ENCODE assay signal across 6 cellular contexts in the genomic region with DNA sequence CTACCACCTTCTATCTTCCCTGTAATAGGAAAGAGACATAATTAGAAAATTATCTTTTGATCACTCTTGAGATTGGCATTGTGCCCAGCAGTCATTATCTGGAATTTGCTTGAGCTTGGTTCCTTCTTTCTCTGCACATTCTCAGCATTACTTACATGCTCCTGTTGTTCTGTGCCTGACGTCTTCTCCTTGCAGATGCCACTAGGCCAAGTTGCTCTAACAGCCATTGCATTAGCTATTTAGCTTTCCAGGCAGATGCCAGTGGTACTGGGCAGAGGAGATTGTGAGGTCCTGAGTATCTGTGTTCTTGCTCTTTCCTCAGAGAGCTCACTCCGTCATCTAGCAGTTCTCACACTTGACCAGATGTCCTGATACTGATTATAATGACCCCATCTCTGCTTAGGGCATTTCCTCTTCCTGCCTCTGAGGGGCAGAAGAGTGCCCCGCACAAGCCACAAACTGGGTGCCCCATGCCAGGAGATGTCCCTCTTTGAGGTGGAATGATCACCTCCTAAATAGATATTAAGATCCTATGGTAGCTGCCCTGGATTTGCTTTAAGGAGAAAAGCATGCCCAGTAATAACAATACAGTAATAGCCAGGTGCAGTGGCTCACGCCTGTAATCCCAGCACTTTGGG. TPM values are rescaled to one million over a fixed set of nuclear protein-coding genes. Genes with fewer than 3 reads are reported as not detected.
DNase-seq lines count a peak whose midpoint lies in the region; ATAC-seq, FAIRE-seq and TF ChIP-seq lines count a peak whose summit lies in the region.

No MANE protein-coding gene starts in this region.

- dilution Hi-C loops in IMR-90 (cut with HindIII; ENCODE audit: low sequenced_read_pairs, unreplicated experiment) = no loop called here

- no peak overlapping the region for H2BK120ac ChIP-seq in IMR-90 (ENCODE audit: low read depth, low read length)

- ATAC-seq in A549 (peak; percentile 33 to 75; a peak in 3 of 6 replicates), IMR-90 (ENCODE audit: low read depth) (0 out of 2 replicates have a peak, but pooled peaks have one; percentile 31), HG02610 (IDR thresholded peaks at IDR 0.05; ENCODE audit: unreplicated experiment) (no peak), HG03520 (IDR thresholded peaks at IDR 0.05; ENCODE audit: unreplicated experiment) (no peak)

- in situ Hi-C loops in IMR-90 (cut with MboI; ENCODE audit: low sequenced_read_pairs) = no loop called here

- no TSS peak for BruUV-seq in IMR-90 (replicated peaks; lab: Mats Ljungman, UMichigan)

- POLR2A ChIA-PET in A549 (lab: Yijun Ruan, JAX) (no interaction called here), IMR-90 (lab: Charles Lee; ENCODE audit: unreplicated experiment) (no interaction called here)

- H4K20me1 ChIP-seq in IMR-90 (ENCODE audit: insufficient read depth, low read length) = no peaks in the 10 kb centered on the region

- FAIRE-seq in A549 (lab: Jason Lieb, UNC) = no peak

- H3K27ac ChIP-seq in A549 (no peak overlapping the region), IMR-90 (ENCODE audit: insufficient read depth, low read length) (no peak overlapping the region)

- no peak overlapping the region for H3K4me3 ChIP-seq in A549
- H3K4me3 ChIP-seq in IMR-90 (ENCODE audit: insufficient read depth, low read depth, low read length) = no peak overlapping the region
- no peak overlapping the region for H3K4me3 ChIP-seq in choroid plexus epithelial cell (ENCODE audit: low read depth, low read length)

- H3K9me3 ChIP-seq in A549 (no peaks in the 10 kb centered on the region), IMR-90 (ENCODE audit: control insufficient read depth, insufficient read depth, low read length) (no peaks in the 10 kb centered on the region)

- no peak overlapping the region for H2BK15ac ChIP-seq in IMR-90 (ENCODE audit: low read depth, low read length)

- no peak overlapping the region for H3K9ac ChIP-seq in IMR-90 (ENCODE audit: low read depth, low read length)

- no peak overlapping the region for H2AK5ac ChIP-seq in IMR-90 (ENCODE audit: low read depth, low read length)

- no peak overlapping the region for H2AK9ac ChIP-seq in IMR-90 (replicated peaks; ENCODE audit: low read depth, low read length, poor library complexity)

- no peaks in the 10 kb centered on the region for H3K27me3 ChIP-seq in IMR-90 (ENCODE audit: control insufficient read depth, insufficient read depth, low read length)

- CTCF ChIA-PET in A549 (lab: Yijun Ruan, JAX) = interaction anchor here (1.0 to 2.1 kb wide), 7 partner anchors 10 to 85 kb away, joined by 3 to 10 read pairs (median 3); partner anchors contain the start of genes ATG13 and HARBI1
- CTCF ChIA-PET in IMR-90 (lab: Yijun Ruan, JAX) = interaction anchor here (1.3 kb wide), 1 partner anchor 10 kb away, joined by 6 read pairs; no protein-coding TSS in a partner anchor

- no peak overlapping the region for H3K4ac ChIP-seq in IMR-90 (ENCODE audit: low read depth, low read length)

- TF ChIP-seq EP300 in A549 (IDR thresholded peaks at IDR 0.05) = no peak

- DNase-seq in A549 (ENCODE audit: low read depth in 1 of 2, low spot score in 1 of 2) (peak; percentile 31 to 36), IMR-90 (no peak), choroid plexus epithelial cell (ENCODE audit: low read depth) (peak; percentile 56), A172 (ENCODE audit: low spot score) (no peak)

- no peak overlapping the region for H2BK5ac ChIP-seq in IMR-90 (ENCODE audit: low read depth, low read length, poor library complexity, severe bottlenecking)

- H3K4me2 ChIP-seq in A549 (no peak overlapping the region), IMR-90 (ENCODE audit: low read depth, low read length) (no peak overlapping the region)

- no peak overlapping the region for H4K8ac ChIP-seq in IMR-90 (ENCODE audit: low read depth in 2 of 2, low read length in 2 of 2)

- no peak overlapping the region for H2BK20ac ChIP-seq in IMR-90 (ENCODE audit: low read depth, low read length)

- TF ChIP-seq CTCF in A549 (IDR thresholded peaks at IDR 0.05) = 0 out of 3 replicates have a peak, but pooled peaks have one; percentile 23
- 0 out of 2 replicates have a peak, but pooled peaks have one; percentile 12 for TF ChIP-seq CTCF in IMR-90 (conservative IDR thresholded peaks at IDR 0.05; ENCODE audit: low read depth, low read length)
- TF ChIP-seq CTCF in choroid plexus epithelial cell (conservative IDR thresholded peaks at IDR 0.05; ENCODE audit: low read depth, low read length) = peak; percentile 35

- H3K79me1 ChIP-seq in IMR-90 (ENCODE audit: low read depth in 1 of 2, low read length in 2 of 2) = peaks cover 0 to 6% of the 10 kb centered on the region in 2 experiments; a peak in 2 of 4 replicates

- H2AFZ ChIP-seq in IMR-90 (replicated peaks; ENCODE audit: low read length, poor library complexity) = no peak overlapping the region

- H4K91ac ChIP-seq in IMR-90 (ENCODE audit: insufficient read depth, low read depth, low read length) = no peak overlapping the region

- H3K23ac ChIP-seq in IMR-90 (ENCODE audit: low read depth, low read length) = no peak overlapping the region

- H3K4me1 ChIP-seq in A549 = peaks cover 2% of the 10 kb centered on the region; the same call in 1 of the 3 replicates
- no peaks in the 10 kb centered on the region; the same call in 1 of the 2 replicates for H3K4me1 ChIP-seq in IMR-90 (ENCODE audit: control insufficient read depth, insufficient read depth, low read length)

- peak in 1 of 2 experiments; percentile 57; a peak in 2 of 5 replicates for TF ChIP-seq RAD21 in A549 (conservative IDR thresholded peaks at IDR 0.05 in 1 of 2, IDR thresholded peaks at IDR 0.05 in 1 of 2)
- TF ChIP-seq RAD21 in IMR-90 (IDR thresholded peaks at IDR 0.05; ENCODE audit: low read length) = no peak

- no peak overlapping the region for H4K5ac ChIP-seq in IMR-90 (ENCODE audit: low read depth, low read length)

- H3K36me3 ChIP-seq in IMR-90 (ENCODE audit: control insufficient read depth, insufficient read depth, low read length) = peaks cover 62% of the 10 kb centered on the region

- WGBS in A549 (ENCODE audit: missing lambda C conversion rate) = 91% methylated on average over 4 of the region's 4 CpGs
- no CpG with 5 or more reads among the region's 4 CpGs for WGBS in IMR-90 (ENCODE audit: extremely low coverage in 2 of 2, insufficient read length in 1 of 2), 2 experiments

- H3K9me1 ChIP-seq in IMR-90 (ENCODE audit: insufficient read depth, low read length) = peaks cover 7% of the 10 kb centered on the region

- no peak overlapping the region for H3K18ac ChIP-seq in IMR-90 (ENCODE audit: low read depth, low read length)

- intact Hi-C loops in IMR-90 (cut with micrococcal nuclease) = no loop called here

- no peak overlapping the region for H3K14ac ChIP-seq in IMR-90 (replicated peaks; ENCODE audit: low read depth, low read length)

- no peak overlapping the region for H3K56ac ChIP-seq in IMR-90 (ENCODE audit: extremely low read depth, insufficient read depth, low read length)

- no peak for TF ChIP-seq POLR2A in A549 (IDR thresholded peaks at IDR 0.05; ENCODE audit: low read length)
- no peak for TF ChIP-seq POLR2A in IMR-90 (IDR thresholded peaks at IDR 0.05; ENCODE audit: low read depth, low read length)

RNA-seq across cellular contexts. Expression of gene ARHGAP1, which starts 30.7 kb away (rescaled TPM):
- 17.2 and 33.4 TPM in 2 replicates for polyA plus RNA-seq in A549 (2011; rRNA removed)
- polyA plus RNA-seq in A549 (2012; cell fraction: cytosol; rRNA removed) = 24.6 and 30.9 TPM in 2 replicates
- polyA plus RNA-seq in A549 (2012; cell fraction: nucleus; rRNA removed) = 44.0 and 48.5 TPM in 2 replicates
- polyA plus RNA-seq in A549 (2017; fragmentation: RNase III; extraction: RNeasy Plus Mini Kit Qiagen cat#74134 plus additional on column Dnase treatment) = 34.8 to 35.9 TPM (median 35.2 TPM) in 3 replicates
- polyA minus RNA-seq in A549 (2011; rRNA and poly(A)+ RNA removed) = 103 and 114 TPM in 2 replicates
- 28.1 and 46.6 TPM in 2 replicates for total RNA-seq in IMR-90 (2012; rRNA removed)
- 75.7 and 78.8 TPM in 2 replicates for polyA plus RNA-seq in IMR-90 (2012; rRNA removed)
- polyA plus RNA-seq in IMR-90 (2012; cell fraction: cytosol; rRNA removed) = 77.3 and 77.9 TPM in 2 replicates
- polyA plus RNA-seq in IMR-90 (2012; cell fraction: nucleus; rRNA removed; ENCODE audit: low replicate concordance) = 56.6 and 87.7 TPM in 2 replicates
- total RNA-seq in A172 (2014; rRNA removed; shearing (Covaris generic)) = 44.0 and 47.6 TPM in 2 replicates

RNA-seq across cellular contexts. Expression of gene ZNF408, which starts 31.1 kb away (rescaled TPM):
- polyA plus RNA-seq in A549 (2011; rRNA removed) (6.7 TPM in 2 replicates), A549 (2017; fragmentation: RNase III; extraction: RNeasy Plus Mini Kit Qiagen cat#74134 plus additional on column Dnase treatment) (14.0 to 16.7 TPM (median 16.5 TPM) in 3 replicates), IMR-90 (2012; rRNA removed) (10.4 and 11.1 TPM in 2 replicates)
- polyA plus RNA-seq in A549 (2012; cell fraction: cytosol; rRNA removed) = 10.2 and 14.3 TPM in 2 replicates
- polyA plus RNA-seq in A549 (2012; cell fraction: nucleus; rRNA removed) = 22.6 and 32.4 TPM in 2 replicates
- polyA minus RNA-seq in A549 (2011; rRNA and poly(A)+ RNA removed) = 16.4 and 28.9 TPM in 2 replicates
- total RNA-seq in IMR-90 (2012; rRNA removed) = 9.5 and 10.3 TPM in 2 replicates
- polyA plus RNA-seq in IMR-90 (2012; cell fraction: cytosol; rRNA removed) = 5.4 and 8.6 TPM in 2 replicates
- polyA plus RNA-seq in IMR-90 (2012; cell fraction: nucleus; rRNA removed; ENCODE audit: low replicate concordance) = 16.7 and 32.2 TPM in 2 replicates
- total RNA-seq in A172 (2014; rRNA removed; shearing (Covaris generic)) = 7.9 and 14.2 TPM in 2 replicates

RNA-seq across cellular contexts. Expression of gene F2, which starts 49.3 kb away (rescaled TPM):
- polyA plus RNA-seq in A549 (2011; rRNA removed) = 3.8 and 4.2 TPM in 2 replicates
- 3.3 and 4.0 TPM in 2 replicates for polyA plus RNA-seq in A549 (2012; cell fraction: cytosol; rRNA removed)
- 8.1 and 8.4 TPM in 2 replicates for polyA plus RNA-seq in A549 (2012; cell fraction: nucleus; rRNA removed)
- 1.5 to 3.0 TPM (median 2.5 TPM) in 3 replicates for polyA plus RNA-seq in A549 (2017; fragmentation: RNase III; extraction: RNeasy Plus Mini Kit Qiagen cat#74134 plus additional on column Dnase treatment)
- polyA minus RNA-seq in A549 (2011; rRNA and poly(A)+ RNA removed) = 6.7 and 7.1 TPM in 2 replicates
- total RNA-seq in IMR-90 (2012; rRNA removed) = not detected in 2 replicates
- not detected in 2 replicates for polyA plus RNA-seq in IMR-90 (2012; rRNA removed)
- polyA plus RNA-seq in IMR-90 (2012; cell fraction: cytosol; rRNA removed) = 0.02 TPM in 2 replicates
- polyA plus RNA-seq in IMR-90 (2012; cell fraction: nucleus; rRNA removed; ENCODE audit: low replicate concordance) = 0.16 and 0.70 TPM in 2 replicates
- total RNA-seq in A172 (2014; rRNA removed; shearing (Covaris generic)) = not detected in 2 replicates

RNA-seq across cellular contexts. Expression of gene ATG13, which starts 52.4 kb away (rescaled TPM):
- polyA plus RNA-seq in A549 (2011; rRNA removed) (58.6 and 75.4 TPM in 2 replicates), A549 (2017; fragmentation: RNase III; extraction: RNeasy Plus Mini Kit Qiagen cat#74134 plus additional on column Dnase treatment) (35.5 to 39.9 TPM (median 39.5 TPM) in 3 replicates), IMR-90 (2012; rRNA removed) (49.7 and 56.2 TPM in 2 replicates)
- polyA plus RNA-seq in A549 (2012; cell fraction: cytosol; rRNA removed) = 34.2 and 47.8 TPM in 2 replicates
- polyA plus RNA-seq in A549 (2012; cell fraction: nucleus; rRNA removed) = 54.5 and 58.6 TPM in 2 replicates
- polyA minus RNA-seq in A549 (2011; rRNA and poly(A)+ RNA removed) = 108 and 123 TPM in 2 replicates
- 32.2 and 43.0 TPM in 2 replicates for total RNA-seq in IMR-90 (2012; rRNA removed)
- polyA plus RNA-seq in IMR-90 (2012; cell fraction: cytosol; rRNA removed) = 37.6 and 46.1 TPM in 2 replicates
- polyA plus RNA-seq in IMR-90 (2012; cell fraction: nucleus; rRNA removed; ENCODE audit: low replicate concordance) = 62.8 and 74.0 TPM in 2 replicates
- total RNA-seq in A172 (2014; rRNA removed; shearing (Covaris generic)) = 66.5 and 93.3 TPM in 2 replicates

RNA-seq across cellular contexts. Expression of gene HARBI1, which starts 52.7 kb away (rescaled TPM):
- polyA plus RNA-seq in A549 (2011; rRNA removed) (5.6 and 6.2 TPM in 2 replicates), A549 (2017; fragmentation: RNase III; extraction: RNeasy Plus Mini Kit Qiagen cat#74134 plus additional on column Dnase treatment) (4.6 to 5.7 TPM (median 5.1 TPM) in 3 replicates), IMR-90 (2012; rRNA removed) (2.4 and 2.7 TPM in 2 replicates)
- polyA plus RNA-seq in A549 (2012; cell fraction: cytosol; rRNA removed) = 1.9 and 2.8 TPM in 2 replicates
- 1.1 and 1.2 TPM in 2 replicates for polyA plus RNA-seq in A549 (2012; cell fraction: nucleus; rRNA removed)
- polyA minus RNA-seq in A549 (2011; rRNA and poly(A)+ RNA removed) = 7.5 and 8.6 TPM in 2 replicates
- total RNA-seq in IMR-90 (2012; rRNA removed) = 5.2 and 6.1 TPM in 2 replicates
- polyA plus RNA-seq in IMR-90 (2012; cell fraction: cytosol; rRNA removed) = 1.3 and 2.0 TPM in 2 replicates
- polyA plus RNA-seq in IMR-90 (2012; cell fraction: nucleus; rRNA removed; ENCODE audit: low replicate concordance) = 0.58 and 1.2 TPM in 2 replicates
- 5.2 and 7.4 TPM in 2 replicates for total RNA-seq in A172 (2014; rRNA removed; shearing (Covaris generic))

Comparison
In these comparisons a context has a peak if more than half of its experiments do, and no peak if none do; other contexts are left out.
1. ATAC-seq: peak in A549 (2 of 2) and IMR-90 (single experiment); none in HG02610 (single experiment) and HG03520 (single experiment).
2. DNase-seq: peak in A549 (2 of 2) and choroid plexus epithelial cell (single experiment); none in IMR-90 (single experiment) and A172 (single experiment).
3. Peak in every context shown above with its lines, with median percentiles within 50 percentile points of each other: CTCF ChIP-seq.